ENCODE assay signal across 8 cellular contexts in the genomic region with DNA sequence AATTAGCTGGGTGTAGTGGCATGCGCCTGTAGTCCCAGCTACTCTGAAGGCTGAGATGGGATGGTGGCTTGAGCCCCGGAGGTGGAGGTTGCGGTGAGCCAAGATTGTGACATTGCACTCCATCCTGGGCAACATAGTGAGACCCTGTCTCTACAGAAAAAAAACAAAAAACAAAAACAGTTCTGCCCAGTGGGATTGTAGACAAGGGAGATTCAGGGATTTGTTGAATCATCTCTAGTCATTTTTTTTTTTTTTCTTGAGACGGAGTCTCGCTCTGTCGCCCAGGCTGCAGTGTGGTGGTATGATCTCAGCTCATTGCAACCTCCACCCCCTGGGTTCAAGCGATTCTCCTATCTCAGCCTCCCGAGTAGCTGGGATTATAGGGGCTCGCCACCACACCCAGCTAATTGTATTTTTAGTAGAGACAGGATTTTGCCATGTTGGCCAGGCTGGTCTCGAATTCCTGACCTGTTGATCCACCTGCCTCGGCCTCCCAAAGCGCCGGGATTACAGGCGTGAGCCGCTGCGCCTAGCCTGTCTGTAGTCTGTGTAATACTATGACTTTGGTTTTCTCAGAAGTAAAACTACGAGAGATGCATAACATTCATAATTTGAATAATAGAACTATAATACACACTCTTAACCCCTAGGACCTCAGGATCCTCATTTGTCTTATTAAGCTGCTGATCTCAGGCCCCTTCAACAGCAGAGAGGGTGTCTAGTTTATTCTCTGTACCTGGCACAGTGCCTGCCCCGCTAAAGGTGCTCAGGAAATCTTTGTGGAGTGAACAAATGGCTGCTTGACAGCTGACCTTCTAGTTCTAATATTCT. TPM values are rescaled to one million over a fixed set of nuclear protein-coding genes. Genes with fewer than 3 reads are reported as not detected.
DNase-seq lines count a peak whose midpoint lies in the region; ATAC-seq, FAIRE-seq and TF ChIP-seq lines count a peak whose summit lies in the region.

No MANE protein-coding gene starts in this region.

- no peaks in the 10 kb centered on the region for H3K36me3 ChIP-seq in keratinocyte (ENCODE audit: control insufficient read depth in 2 of 2, extremely low read depth in 1 of 2, insufficient read depth in 2 of 2, low read length in 2 of 2)

- CTCF ChIA-PET in activated CD8-positive, alpha-beta memory T cell treated with anti-CD3 and anti-CD28 coated beads, Interleukin-2, amount 10 ng/mL, durations not matched to agents 7 days and 5 days (lab: Charles Lee) = interaction anchor here (0.9 to 1.9 kb wide), 5 partner anchors 20 to 300 kb away, joined by 3 to 5 read pairs (median 4); partner anchors contain the start of gene CDK3

- dilution Hi-C loops in keratinocyte (cut with MboI; ENCODE audit: extremely low pct_ligation_motif_present, low sequenced_read_pairs) = no loop called here

- no peaks in the 10 kb centered on the region for H4K20me1 ChIP-seq in keratinocyte (ENCODE audit: control insufficient read depth, extremely low read depth, insufficient read depth, low read length)

- no peaks in the 10 kb centered on the region for H3K9me3 Mint-ChIP-seq in activated CD8-positive, alpha-beta memory T cell treated with anti-CD3 and anti-CD28 coated beads, Interleukin-2, amount 10 ng/mL, durations not matched to agents 7 days and 5 days (ENCODE audit: low read depth)
- no peaks in the 10 kb centered on the region for H3K9me3 Mint-ChIP-seq in activated naive CD4-positive, alpha-beta T cell treated with anti-CD3 and anti-CD28 coated beads, Interleukin-2, amount 50 U/mL, for 24 hours

- peaks cover 37% of the 10 kb centered on the region for H3K4me1 Mint-ChIP-seq in activated CD8-positive, alpha-beta memory T cell treated with anti-CD3 and anti-CD28 coated beads, Interleukin-2, amount 10 ng/mL, durations not matched to agents 7 days and 5 days
- peaks cover 41% of the 10 kb centered on the region for H3K4me1 Mint-ChIP-seq in activated naive CD4-positive, alpha-beta T cell treated with anti-CD3 and anti-CD28 coated beads, Interleukin-2, amount 50 U/mL, for 24 hours

- peaks cover 8% of the 10 kb centered on the region for H3K36me3 Mint-ChIP-seq in activated CD8-positive, alpha-beta memory T cell treated with anti-CD3 and anti-CD28 coated beads, Interleukin-2, amount 10 ng/mL, durations not matched to agents 7 days and 5 days
- peaks cover 4% of the 10 kb centered on the region for H3K36me3 Mint-ChIP-seq in activated naive CD4-positive, alpha-beta T cell treated with anti-CD3 and anti-CD28 coated beads, Interleukin-2, amount 50 U/mL, for 24 hours

- H3K79me2 ChIP-seq in keratinocyte (ENCODE audit: control insufficient read depth, insufficient read depth, low read length) = peaks cover 3% of the 10 kb centered on the region

- TF ChIP-seq CTCF in keratinocyte (optimal IDR thresholded peaks at IDR 0.05 in 1 of 3, IDR thresholded peaks at IDR 0.05 in 1 of 3, conservative IDR thresholded peaks at IDR 0.05 in 1 of 3; ENCODE audit: extremely low read depth in 1 of 3, insufficient read depth in 2 of 3, low read length in 3 of 3) (no peak), omental fat pad (IDR thresholded peaks at IDR 0.05) (no peak)

- no peaks in the 10 kb centered on the region for H3K9me1 ChIP-seq in keratinocyte (ENCODE audit: control insufficient read depth, extremely low read depth, insufficient read depth, low read length)

- no peaks in the 10 kb centered on the region for H3K27me3 Mint-ChIP-seq in activated CD8-positive, alpha-beta memory T cell treated with anti-CD3 and anti-CD28 coated beads, Interleukin-2, amount 10 ng/mL, durations not matched to agents 7 days and 5 days
- no peaks in the 10 kb centered on the region for H3K27me3 Mint-ChIP-seq in activated naive CD4-positive, alpha-beta T cell treated with anti-CD3 and anti-CD28 coated beads, Interleukin-2, amount 50 U/mL, for 24 hours

- no peak for ATAC-seq in activated CD8-positive, alpha-beta memory T cell treated with anti-CD3 and anti-CD28 coated beads, Interleukin-2, amount 10 ng/mL, durations not matched to agents 7 days and 5 days
- no peak for ATAC-seq in omental fat pad (ENCODE audit: low FRiP score)

- H3K9ac ChIP-seq in keratinocyte (ENCODE audit: control insufficient read depth, extremely low read depth, insufficient read depth, low read length) = peak overlapping the region; percentile 95

- peak overlapping the region; percentile 99 for H3K27ac Mint-ChIP-seq in activated CD8-positive, alpha-beta memory T cell treated with anti-CD3 and anti-CD28 coated beads, Interleukin-2, amount 10 ng/mL, durations not matched to agents 7 days and 5 days
- peak overlapping the region; percentile 65 for H3K27ac Mint-ChIP-seq in activated naive CD4-positive, alpha-beta T cell treated with anti-CD3 and anti-CD28 coated beads, Interleukin-2, amount 50 U/mL, for 24 hours

- H2AFZ ChIP-seq in keratinocyte (ENCODE audit: control insufficient read depth, low read length) = no peak overlapping the region

- no peaks in the 10 kb centered on the region for H3K27me3 ChIP-seq in keratinocyte (ENCODE audit: control insufficient read depth, extremely low read depth, insufficient read depth, low read length)

- no peaks in the 10 kb centered on the region for H3K9me3 ChIP-seq in keratinocyte (ENCODE audit: control insufficient read depth, low read depth, low read length)

- peak overlapping the region; percentile 96 for H3K27ac ChIP-seq in keratinocyte (ENCODE audit: control insufficient read depth, insufficient read depth, low read length)
- H3K27ac ChIP-seq in substantia nigra (ENCODE audit: low read depth, low read length, poor library complexity, severe bottlenecking) = peak overlapping the region; percentile 98

- peak overlapping the region; percentile 97 for H3K4me3 Mint-ChIP-seq in activated CD8-positive, alpha-beta memory T cell treated with anti-CD3 and anti-CD28 coated beads, Interleukin-2, amount 10 ng/mL, durations not matched to agents 7 days and 5 days
- peak overlapping the region; percentile 99 for H3K4me3 Mint-ChIP-seq in activated naive CD4-positive, alpha-beta T cell treated with anti-CD3 and anti-CD28 coated beads, Interleukin-2, amount 50 U/mL, for 24 hours

- DNase-seq in activated CD8-positive, alpha-beta memory T cell treated with anti-CD3 and anti-CD28 coated beads, Interleukin-2, amount 10 ng/mL, durations not matched to agents 7 days and 5 days = no peak
- DNase-seq in activated CD8-positive, alpha-beta memory T cell treated with anti-CD3 and anti-CD28 coated beads, Interleukin-2, amount 50 U/mL, for 48 hours = no peak
- no peak for DNase-seq in keratinocyte (ENCODE audit: low read depth, low spot score)
- DNase-seq in substantia nigra (lab: John Stamatoyannopoulos, UW) = no peak
- DNase-seq in NCI-H524 (lab: John Stamatoyannopoulos, UW) = no peak
- no peak for DNase-seq in omental fat pad (ENCODE audit: low spot score)
- DNase-seq in UCSD-AML1 (lab: John Stamatoyannopoulos, UW; ENCODE audit: unreplicated experiment) = no peak

- H3K4me2 ChIP-seq in keratinocyte (ENCODE audit: control insufficient read depth, extremely low read depth, insufficient read depth, low read depth, low read length) = peak overlapping the region; percentile 79

- no peak for FAIRE-seq in keratinocyte (lab: Jason Lieb, UNC)

- peak overlapping the region; percentile 53 to 83 (median 79) for H3K4me3 ChIP-seq in keratinocyte (ENCODE audit: control insufficient read depth in 2 of 3, extremely low read depth in 1 of 3, insufficient read depth in 2 of 3, low read depth in 1 of 3, low read length in 3 of 3)

- H3K4me1 ChIP-seq in keratinocyte (ENCODE audit: control insufficient read depth, extremely low read depth, insufficient read depth, low read length) = peaks cover 35% of the 10 kb centered on the region

RNA-seq across cellular contexts. Expression of gene TEN1, which starts 1.4 kb away (rescaled TPM):
- 10 to 100 TPM; 13.3 to 15.1 TPM for total RNA-seq in activated CD8-positive, alpha-beta memory T cell treated with anti-CD3 and anti-CD28 coated beads, Interleukin-2, amount 10 ng/mL, durations not matched to agents 7 days and 5 days
- polyA plus RNA-seq in keratinocyte = 11.7 to 22.3 TPM (median 15.6 TPM) in 3 replicates
- 15.6 TPM for polyA plus RNA-seq in keratinocyte (2011; ENCODE audit: low read depth)
- 9.3 and 16.9 TPM in 2 replicates for polyA plus RNA-seq in keratinocyte (2011; cell fraction: cytosol; rRNA removed)
- polyA plus RNA-seq in keratinocyte (2011; cell fraction: nucleus; rRNA removed) = 9.7 and 11.6 TPM in 2 replicates
- polyA plus RNA-seq in keratinocyte (2012; ENCODE audit: low replicate concordance) = 16.7 and 17.1 TPM in 2 replicates
- 11.0 to 18.5 TPM (median 11.6 TPM) in 3 replicates for polyA minus RNA-seq in keratinocyte
- polyA minus RNA-seq in keratinocyte (2011; cell fraction: cytosol; rRNA and poly(A)+ RNA removed) = 19.6 TPM
- 1.2 and 2.1 TPM in 2 replicates for polyA minus RNA-seq in keratinocyte (2011; cell fraction: nucleus; rRNA and poly(A)+ RNA removed)
- total RNA-seq in omental fat pad = 10 to 100 TPM; 17.5 to 28.6 (median 19.9) TPM

RNA-seq across cellular contexts. Expression of gene ACOX1, which starts 1.4 kb away (rescaled TPM):
- total RNA-seq in activated CD8-positive, alpha-beta memory T cell treated with anti-CD3 and anti-CD28 coated beads, Interleukin-2, amount 10 ng/mL, durations not matched to agents 7 days and 5 days = 10 to 100 TPM; 28.8 to 33.8 TPM
- 29.7 to 42.8 TPM (median 31.8 TPM) in 3 replicates for polyA plus RNA-seq in keratinocyte
- polyA plus RNA-seq in keratinocyte (2011; ENCODE audit: low read depth) = 98.6 TPM
- 22.9 and 34.2 TPM in 2 replicates for polyA plus RNA-seq in keratinocyte (2011; cell fraction: cytosol; rRNA removed)
- polyA plus RNA-seq in keratinocyte (2011; cell fraction: nucleus; rRNA removed) = 43.9 and 45.2 TPM in 2 replicates
- polyA plus RNA-seq in keratinocyte (2012; ENCODE audit: low replicate concordance) = 17.8 and 61.6 TPM in 2 replicates
- 81.0 to 195 TPM (median 112 TPM) in 3 replicates for polyA minus RNA-seq in keratinocyte
- polyA minus RNA-seq in keratinocyte (2011; cell fraction: cytosol; rRNA and poly(A)+ RNA removed) = 98.0 TPM
- polyA minus RNA-seq in keratinocyte (2011; cell fraction: nucleus; rRNA and poly(A)+ RNA removed) = 70.7 and 110 TPM in 2 replicates
- 100 to 1,000 TPM in 3 of 4 donors, 10 to 100 TPM in 1; 63.7 to 176 (median 123) TPM for total RNA-seq in omental fat pad

RNA-seq across cellular contexts. Expression of gene CDK3, which starts 20.3 kb away (rescaled TPM):
- 1 to 10 TPM; 6.3 to 7.0 TPM for total RNA-seq in activated CD8-positive, alpha-beta memory T cell treated with anti-CD3 and anti-CD28 coated beads, Interleukin-2, amount 10 ng/mL, durations not matched to agents 7 days and 5 days
- 1.8 to 3.6 TPM (median 2.0 TPM) in 3 replicates for polyA plus RNA-seq in keratinocyte
- polyA plus RNA-seq in keratinocyte (2011; ENCODE audit: low read depth) = 0.84 TPM
- polyA plus RNA-seq in keratinocyte (2011; cell fraction: cytosol; rRNA removed) = 0.34 and 0.45 TPM in 2 replicates
- 11.7 and 17.1 TPM in 2 replicates for polyA plus RNA-seq in keratinocyte (2011; cell fraction: nucleus; rRNA removed)
- 1.6 and 3.7 TPM in 2 replicates for polyA plus RNA-seq in keratinocyte (2012; ENCODE audit: low replicate concordance)
- 1.5 to 2.7 TPM (median 2.0 TPM) in 3 replicates for polyA minus RNA-seq in keratinocyte
- polyA minus RNA-seq in keratinocyte (2011; cell fraction: cytosol; rRNA and poly(A)+ RNA removed) = not detected
- polyA minus RNA-seq in keratinocyte (2011; cell fraction: nucleus; rRNA and poly(A)+ RNA removed) = 0.39 and 0.63 TPM in 2 replicates
- total RNA-seq in omental fat pad = 1 to 10 TPM; 5.0 to 8.0 (median 5.8) TPM

RNA-seq across cellular contexts. Expression of gene FBF1, which starts 39.6 kb away (rescaled TPM):
- 10 to 100 TPM; 26.6 to 36.7 TPM for total RNA-seq in activated CD8-positive, alpha-beta memory T cell treated with anti-CD3 and anti-CD28 coated beads, Interleukin-2, amount 10 ng/mL, durations not matched to agents 7 days and 5 days
- polyA plus RNA-seq in keratinocyte = 3.0 to 6.2 TPM (median 4.3 TPM) in 3 replicates
- polyA plus RNA-seq in keratinocyte (2011; ENCODE audit: low read depth) = 1.9 TPM
- polyA plus RNA-seq in keratinocyte (2011; cell fraction: cytosol; rRNA removed) = 0.96 and 2.8 TPM in 2 replicates
- polyA plus RNA-seq in keratinocyte (2011; cell fraction: nucleus; rRNA removed) = 14.4 and 18.6 TPM in 2 replicates
- 3.2 and 3.8 TPM in 2 replicates for polyA plus RNA-seq in keratinocyte (2012; ENCODE audit: low replicate concordance)
- 5.6 to 8.6 TPM (median 5.7 TPM) in 3 replicates for polyA minus RNA-seq in keratinocyte
- polyA minus RNA-seq in keratinocyte (2011; cell fraction: cytosol; rRNA and poly(A)+ RNA removed) = 4.8 TPM
- 7.7 and 8.1 TPM in 2 replicates for polyA minus RNA-seq in keratinocyte (2011; cell fraction: nucleus; rRNA and poly(A)+ RNA removed)
- 1 to 10 TPM; 4.7 to 8.8 (median 7.0) TPM for total RNA-seq in omental fat pad

RNA-seq across cellular contexts. Expression of gene EVPL, which starts 46.7 kb away (rescaled TPM):
- under 1 TPM in 1 of 2 experiments, not detected in 1; 0.03 TPM for total RNA-seq in activated CD8-positive, alpha-beta memory T cell treated with anti-CD3 and anti-CD28 coated beads, Interleukin-2, amount 10 ng/mL, durations not matched to agents 7 days and 5 days
- polyA plus RNA-seq in keratinocyte = 6.4 to 11.9 TPM (median 7.6 TPM) in 3 replicates
- 54.1 TPM for polyA plus RNA-seq in keratinocyte (2011; ENCODE audit: low read depth)
- polyA plus RNA-seq in keratinocyte (2011; cell fraction: cytosol; rRNA removed) = 3.3 and 9.8 TPM in 2 replicates
- 36.2 and 42.7 TPM in 2 replicates for polyA plus RNA-seq in keratinocyte (2011; cell fraction: nucleus; rRNA removed)
- polyA plus RNA-seq in keratinocyte (2012; ENCODE audit: low replicate concordance) = 21.2 and 73.9 TPM in 2 replicates
- polyA minus RNA-seq in keratinocyte = 5.4 to 20.6 TPM (median 11.1 TPM) in 3 replicates
- 19.6 TPM for polyA minus RNA-seq in keratinocyte (2011; cell fraction: cytosol; rRNA and poly(A)+ RNA removed)
- 42.7 and 44.7 TPM in 2 replicates for polyA minus RNA-seq in keratinocyte (2011; cell fraction: nucleus; rRNA and poly(A)+ RNA removed)
- 1 to 10 TPM in 3 of 4 donors, under 1 TPM in 1; 0.47 to 3.7 (median 1.4) TPM for total RNA-seq in omental fat pad
